In the genomic region with DNA sequence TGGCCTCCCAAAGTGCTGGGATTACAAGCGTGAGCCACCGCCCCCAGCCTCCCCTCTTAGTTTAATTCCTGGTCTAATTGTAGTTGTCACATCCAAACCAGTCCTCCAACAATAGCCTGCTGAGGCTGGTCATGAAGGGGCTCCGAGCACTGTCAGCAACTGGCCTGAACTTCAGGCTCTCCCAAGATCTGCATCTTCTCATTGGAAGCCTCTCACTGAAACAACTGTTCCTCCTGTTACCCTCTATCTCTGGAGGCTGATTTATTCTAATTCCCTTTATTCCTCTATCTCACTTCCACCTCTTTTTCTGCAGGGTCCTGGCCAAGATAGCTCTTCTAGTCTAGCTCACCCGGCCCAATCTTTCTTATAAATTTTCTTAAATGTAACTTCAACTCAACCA, we compare ENCODE assay signal across 19 cellular contexts.
A peak's percentile ranks its signal among the peaks of the same experiment; 100 is the strongest.
DNase-seq lines count a peak whose midpoint lies in the region; ATAC-seq and TF ChIP-seq lines count a peak whose summit lies in the region.
"Had no signal": no experiment of that assay in that cellular context is flagged by ENCODE, and none has a peak within 500 bp of the region (broad histone marks: within the 10 kb centered on the region; RNA-seq: fewer than 3 reads in every experiment).

No MANE protein-coding gene starts in this region.

- peak overlapping the region; percentile 100 for H3K27ac Mint-ChIP-seq in stimulated activated naive CD8-positive, alpha-beta T cell treated with anti-CD3 and anti-CD28 coated beads, Interleukin-15, Interleukin-2, amounts not matched to agents 100 ng/mL and 50 ng/mL, for 24 hours
- H3K27ac Mint-ChIP-seq in activated T-helper 1 cell treated with anti-CD3 and anti-CD28 coated beads, Interleukin-12 subunit alpha, Interleukin-12 subunit beta, Interleukin-2, Interleukin-4 antibody, amounts not matched to agents 30 ng/mL and 10 ng/mL and 1 ng/mL, durations not matched to agents 14 hours and 24 hours and 36 hours, result peak overlapping the region; percentile 99
- H3K27ac Mint-ChIP-seq in glutamatergic neuron (ENCODE audit: unreplicated experiment), result peak overlapping the region; percentile 2
- H3K27ac Mint-ChIP-seq: memory B cell had no signal

- peaks cover 83% of the 10 kb centered on the region for H3K36me3 Mint-ChIP-seq in stimulated activated naive CD8-positive, alpha-beta T cell treated with anti-CD3 and anti-CD28 coated beads, Interleukin-15, Interleukin-2, amounts not matched to agents 100 ng/mL and 50 ng/mL, for 24 hours (ENCODE audit: low read depth)
- peaks cover 53% of the 10 kb centered on the region for H3K36me3 Mint-ChIP-seq in activated T-helper 1 cell treated with anti-CD3 and anti-CD28 coated beads, Interleukin-12 subunit alpha, Interleukin-12 subunit beta, Interleukin-2, Interleukin-4 antibody, amounts not matched to agents 30 ng/mL and 10 ng/mL and 1 ng/mL, durations not matched to agents 14 hours and 24 hours and 36 hours (ENCODE audit: low read depth)
- peaks cover 29% of the 10 kb centered on the region for H3K36me3 Mint-ChIP-seq in glutamatergic neuron (ENCODE audit: unreplicated experiment)

- TF ChIP-seq CTCF in glutamatergic neuron (IDR thresholded peaks at IDR 0.05; ENCODE audit: partially characterized antibody, unreplicated experiment) (no peak), stomach (IDR thresholded peaks at IDR 0.05) (no peak)

- intact Hi-C loops in activated T-helper 1 cell treated with anti-CD3 and anti-CD28 coated beads, Interleukin-12 subunit alpha, Interleukin-12 subunit beta, Interleukin-2, Interleukin-4 antibody, amounts not matched to agents 30 ng/mL and 10 ng/mL and 1 ng/mL, durations not matched to agents 14 hours and 24 hours and 36 hours (cut with micrococcal nuclease), result no loop called here
- intact Hi-C loops in stomach (cut with DNase I; ENCODE audit: low total_unique reads), result no loop called here

- peaks cover 76% of the 10 kb centered on the region for H3K4me1 Mint-ChIP-seq in stimulated activated naive CD8-positive, alpha-beta T cell treated with anti-CD3 and anti-CD28 coated beads, Interleukin-15, Interleukin-2, amounts not matched to agents 100 ng/mL and 50 ng/mL, for 24 hours (ENCODE audit: low read depth)
- H3K4me1 Mint-ChIP-seq in activated T-helper 1 cell treated with anti-CD3 and anti-CD28 coated beads, Interleukin-12 subunit alpha, Interleukin-12 subunit beta, Interleukin-2, Interleukin-4 antibody, amounts not matched to agents 30 ng/mL and 10 ng/mL and 1 ng/mL, durations not matched to agents 14 hours and 24 hours and 36 hours (ENCODE audit: low read depth), result peaks cover 58% of the 10 kb centered on the region
- no peaks in the 10 kb centered on the region for H3K4me1 Mint-ChIP-seq in glutamatergic neuron (ENCODE audit: low read depth, unreplicated experiment)

- H3K4me1 ChIP-seq in stomach, result peaks cover 0 to 5% (median 0%) of the 10 kb centered on the region in 4 donors
- H3K4me1 ChIP-seq: SJCRH30, testis had no signal

- no peak for DNase-seq in stimulated activated naive CD8-positive, alpha-beta T cell treated with anti-CD3 and anti-CD28 coated beads, Interleukin-15, Interleukin-2, amounts not matched to agents 100 U/mL and 50 U/mL, for 24 hours
- DNase-seq in activated T-helper 1 cell treated with anti-CD3 and anti-CD28 coated beads, Interleukin-12 subunit alpha, Interleukin-12 subunit beta, Interleukin-2, Interleukin-4 antibody, amounts not matched to agents 30 ng/mL and 10 ng/mL and 1 ng/mL, durations not matched to agents 14 hours and 24 hours and 36 hours (ENCODE audit: low spot score), result no peak
- DNase-seq in glutamatergic neuron, result no peak
- no peak for DNase-seq in dedifferentiated amniotic fluid mesenchymal stem cell (ENCODE audit: extremely low spot score)
- no peak for DNase-seq in stomach
- DNase-seq: activated CD4-positive, CD25-positive, alpha-beta regulatory T cell; NCI-H1930; NCI-H226; SJCRH30; small intestine; stimulated activated CD4-positive, alpha-beta T cell treated with anti-CD3 and anti-CD28 coated beads, Interleukin-4, amount 100 ng/mL, for 24 hours; T-helper 9 cell; testis had no signal

- no peak for TF ChIP-seq EP300 in stomach (IDR thresholded peaks at IDR 0.05)

- WGBS in stomach, 5 donors, result 94 to 98% (median 97%) methylated on average over 4 of the region's 4 CpGs

- no peaks in the 10 kb centered on the region for H3K27me3 ChIP-seq in stomach
- H3K27me3 ChIP-seq: esophagus muscularis mucosa, SJCRH30, testis had no signal

- TF ChIP-seq POLR2A in stomach (IDR thresholded peaks at IDR 0.05), result no peak

- H3K9me3 ChIP-seq in stomach, result no peaks in the 10 kb centered on the region
- H3K9me3 ChIP-seq: esophagus muscularis mucosa, SJCRH30, testis had no signal

- H3K36me3 ChIP-seq in stomach, result peaks cover 12 to 40% (median 39%) of the 10 kb centered on the region in 4 donors
- H3K36me3 ChIP-seq: SJCRH30 had no signal

- no peak overlapping the region for H3K4me3 ChIP-seq in stomach
- H3K4me3 ChIP-seq: esophagus muscularis mucosa, SJCRH30, testis had no signal

- H3K4me3 Mint-ChIP-seq in stimulated activated naive CD8-positive, alpha-beta T cell treated with anti-CD3 and anti-CD28 coated beads, Interleukin-15, Interleukin-2, amounts not matched to agents 100 ng/mL and 50 ng/mL, for 24 hours, result no peak overlapping the region
- peak overlapping the region; percentile 0 for H3K4me3 Mint-ChIP-seq in activated T-helper 1 cell treated with anti-CD3 and anti-CD28 coated beads, Interleukin-12 subunit alpha, Interleukin-12 subunit beta, Interleukin-2, Interleukin-4 antibody, amounts not matched to agents 30 ng/mL and 10 ng/mL and 1 ng/mL, durations not matched to agents 14 hours and 24 hours and 36 hours
- H3K4me3 Mint-ChIP-seq in glutamatergic neuron (ENCODE audit: unreplicated experiment), result no peak overlapping the region
- H3K4me3 Mint-ChIP-seq: memory B cell, neural crest cell had no signal

- ATAC-seq in stimulated activated naive CD8-positive, alpha-beta T cell treated with anti-CD3 and anti-CD28 coated beads, Interleukin-15, Interleukin-2, amounts not matched to agents 100 U/mL and 50 U/mL, for 24 hours, result no peak
- no peak for ATAC-seq in GM21390 (IDR thresholded peaks at IDR 0.05; ENCODE audit: unreplicated experiment)

- no peaks in the 10 kb centered on the region for H3K27me3 Mint-ChIP-seq in stimulated activated naive CD8-positive, alpha-beta T cell treated with anti-CD3 and anti-CD28 coated beads, Interleukin-15, Interleukin-2, amounts not matched to agents 100 ng/mL and 50 ng/mL, for 24 hours
- no peaks in the 10 kb centered on the region for H3K27me3 Mint-ChIP-seq in activated T-helper 1 cell treated with anti-CD3 and anti-CD28 coated beads, Interleukin-12 subunit alpha, Interleukin-12 subunit beta, Interleukin-2, Interleukin-4 antibody, amounts not matched to agents 30 ng/mL and 10 ng/mL and 1 ng/mL, durations not matched to agents 14 hours and 24 hours and 36 hours (ENCODE audit: insufficient read depth)
- peaks cover 3% of the 10 kb centered on the region for H3K27me3 Mint-ChIP-seq in glutamatergic neuron (ENCODE audit: unreplicated experiment)
- H3K27me3 Mint-ChIP-seq: memory B cell had no signal

- H3K27ac ChIP-seq in stomach, result no peak overlapping the region
- H3K27ac ChIP-seq: esophagus muscularis mucosa, KMS-11, SJCRH30, testis had no signal

- H3K9me3 Mint-ChIP-seq in stimulated activated naive CD8-positive, alpha-beta T cell treated with anti-CD3 and anti-CD28 coated beads, Interleukin-15, Interleukin-2, amounts not matched to agents 100 ng/mL and 50 ng/mL, for 24 hours, result peaks cover 3% of the 10 kb centered on the region
- no peaks in the 10 kb centered on the region for H3K9me3 Mint-ChIP-seq in activated T-helper 1 cell treated with anti-CD3 and anti-CD28 coated beads, Interleukin-12 subunit alpha, Interleukin-12 subunit beta, Interleukin-2, Interleukin-4 antibody, amounts not matched to agents 30 ng/mL and 10 ng/mL and 1 ng/mL, durations not matched to agents 14 hours and 24 hours and 36 hours
- H3K9me3 Mint-ChIP-seq in glutamatergic neuron (ENCODE audit: unreplicated experiment), result peaks cover 7% of the 10 kb centered on the region
- H3K9me3 Mint-ChIP-seq: memory B cell had no signal

Comparison
In these comparisons a context has a peak if more than half of its experiments do, and no peak if none do; other contexts are left out.
1. H3K27ac Mint-ChIP-seq: peak in every context shown above with its lines; median percentile 100 in stimulated activated naive CD8-positive, alpha-beta T cell treated with anti-CD3 and anti-CD28 coated beads, Interleukin-15, Interleukin-2, amounts not matched to agents 100 ng/mL and 50 ng/mL, for 24 hours; 99 in activated T-helper 1 cell treated with anti-CD3 and anti-CD28 coated beads, Interleukin-12 subunit alpha, Interleukin-12 subunit beta, Interleukin-2, Interleukin-4 antibody, amounts not matched to agents 30 ng/mL and 10 ng/mL and 1 ng/mL, durations not matched to agents 14 hours and 24 hours and 36 hours; 2 in glutamatergic neuron.